ENCODE assay signal across 16 cellular contexts in the genomic region with DNA sequence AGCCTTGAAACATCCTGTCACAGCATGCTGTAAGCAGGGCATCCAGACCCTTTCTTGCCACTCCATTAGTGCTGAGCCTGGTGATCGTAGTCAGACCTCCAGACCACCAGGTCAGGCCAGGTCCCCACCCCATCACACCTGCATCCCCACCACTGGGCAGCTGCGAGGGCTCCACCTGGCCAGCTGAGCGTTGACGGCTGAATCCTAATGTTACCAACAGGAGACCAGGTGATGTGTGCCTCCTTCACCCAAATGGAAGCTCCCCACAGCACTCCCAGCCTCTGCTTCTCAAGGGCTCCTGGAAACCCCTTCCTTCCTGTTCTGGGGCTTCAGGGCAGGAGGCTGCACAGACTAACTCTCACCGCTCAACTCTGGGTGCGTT.
"Had no signal": no experiment of that assay in that cellular context is flagged by ENCODE, and none has a peak within 500 bp of the region (broad histone marks: within the 10 kb centered on the region; RNA-seq: fewer than 3 reads in every experiment).

No MANE protein-coding gene starts in this region.

- H3K9me3 ChIP-seq: SJCRH30, uterus had no signal

- DNase-seq: activated effector memory CD4-positive, alpha-beta T cell treated with anti-CD3 and anti-CD28 coated beads, Interleukin-2, amount 50 U/mL, for 16 hours; activated naive CD8-positive, alpha-beta T cell treated with anti-CD3 and anti-CD28 coated beads for 36 hours; activated T-cell treated with anti-CD3 and anti-CD28 coated beads, Interleukin-2, amount 50 U/mL, for 4 hours; central memory CD4-positive, alpha-beta T cell; endodermal cell; erythroblast; immature natural killer cell; left colon; spleen; stimulated activated CD4-positive, alpha-beta T cell treated with anti-CD3 and anti-CD28 coated beads, Interleukin-2, amount 100 ng/mL, for 24 hours; stimulated activated naive CD4-positive, alpha-beta T cell treated with Interleukin-2 at 50 U/mL for 16 hours; SW 1271; uterus had no signal

- H2AFZ ChIP-seq: neural progenitor cell had no signal

- ATAC-seq: activated T-cell treated with anti-CD3 and anti-CD28 coated beads, Interleukin-2, amount 50 U/mL, for 4 hours; left colon had no signal

- H3K27ac ChIP-seq: neural progenitor cell, SJCRH30, uterus had no signal

- H3K36me3 ChIP-seq: neural progenitor cell, SJCRH30, spleen, uterus had no signal

- H3K4me2 ChIP-seq: neural progenitor cell had no signal

- H3K4me3 Mint-ChIP-seq: activated naive CD8-positive, alpha-beta T cell treated with anti-CD3 and anti-CD28 coated beads for 36 hours; activated T-cell treated with anti-CD3 and anti-CD28 coated beads, Interleukin-2, amount 50 U/mL, for 4 hours; endodermal cell; immature natural killer cell; neural progenitor cell; T-helper 2 cell treated with Interferon-gamma antibody and Interleukin-4, amounts not matched to agents 5 μg/mL and 100 μg/mL, for 36 hours had no signal

- H3K4me3 ChIP-seq: neural progenitor cell, SJCRH30, spleen, uterus had no signal

- H3K36me3 Mint-ChIP-seq: activated naive CD8-positive, alpha-beta T cell treated with anti-CD3 and anti-CD28 coated beads for 36 hours; immature natural killer cell had no signal

- H3K9me3 Mint-ChIP-seq: immature natural killer cell had no signal

- H3K4me1 Mint-ChIP-seq: activated naive CD8-positive, alpha-beta T cell treated with anti-CD3 and anti-CD28 coated beads for 36 hours; immature natural killer cell had no signal

- H3K27me3 ChIP-seq: neural progenitor cell, SJCRH30, uterus had no signal

- H3K27ac Mint-ChIP-seq: activated naive CD8-positive, alpha-beta T cell treated with anti-CD3 and anti-CD28 coated beads for 36 hours; endodermal cell; immature natural killer cell; T-helper 2 cell treated with Interferon-gamma antibody and Interleukin-4, amounts not matched to agents 5 μg/mL and 100 μg/mL, for 36 hours had no signal

- H3K9ac ChIP-seq: neural progenitor cell had no signal

- H3K27me3 Mint-ChIP-seq: activated naive CD8-positive, alpha-beta T cell treated with anti-CD3 and anti-CD28 coated beads for 36 hours had no signal
